In the genomic region with DNA sequence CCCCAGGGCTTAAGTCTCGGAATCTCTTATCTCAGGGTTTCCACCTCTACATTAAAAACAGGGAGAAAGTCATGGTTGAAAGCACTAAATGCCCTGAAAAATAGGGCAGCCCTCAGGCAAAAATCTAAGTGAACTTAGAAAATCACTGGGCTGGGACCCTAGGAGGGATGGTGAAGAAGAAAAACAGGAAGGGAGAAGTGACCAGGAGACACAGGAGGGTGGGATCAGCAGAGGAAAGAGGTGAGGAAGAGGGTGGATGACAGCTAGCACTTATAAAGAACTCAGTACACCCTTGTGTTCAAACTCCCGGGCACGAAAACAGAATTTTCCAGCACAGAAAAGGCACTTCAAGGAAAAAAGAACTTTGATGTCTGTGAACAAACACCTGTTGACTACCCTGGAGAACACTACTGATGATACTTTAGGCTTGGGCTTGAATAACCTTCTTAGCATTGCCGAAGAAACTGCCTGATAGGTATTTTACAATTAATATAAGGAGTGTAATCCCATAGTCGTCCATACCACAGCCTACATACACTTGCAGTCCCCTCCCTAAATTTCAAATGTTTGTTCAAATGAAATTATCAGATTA, we compare ENCODE assay signal across 10 cellular contexts. TPM values are rescaled to one million over a fixed set of nuclear protein-coding genes. Genes with fewer than 3 reads are reported as not detected.
DNase-seq lines count a peak whose midpoint lies in the region; ATAC-seq and TF ChIP-seq lines count a peak whose summit lies in the region.
"Had no signal": no experiment of that assay in that cellular context is flagged by ENCODE, and none has a peak within 500 bp of the region (broad histone marks: within the 10 kb centered on the region; RNA-seq: fewer than 3 reads in every experiment).

No MANE protein-coding gene starts in this region.

- H3K9me3 Mint-ChIP-seq in nephron progenitor cell: peaks cover 53% of the 10 kb centered on the region

- H3K27ac ChIP-seq in dorsolateral prefrontal cortex: peak overlapping the region in 27 of 59 donors; percentile 4 to 90 (median 33)
- no peak overlapping the region for H3K27ac ChIP-seq in uterus

- H3K4me1 ChIP-seq in uterus: no peaks in the 10 kb centered on the region

- H3K27me3 Mint-ChIP-seq in nephron progenitor cell (ENCODE audit: low read depth, poor library complexity): no peaks in the 10 kb centered on the region

- intact Hi-C loops in dorsolateral prefrontal cortex (cut with DNase I): no loop called here
- intact Hi-C loops in uterus (cut with DNase I; ENCODE audit: low total_unique reads): no loop called here

- H3K27me3 ChIP-seq in GM06990 (replicated peaks; ENCODE audit: control insufficient read depth, insufficient read depth, low read length) (no peaks in the 10 kb centered on the region), dorsolateral prefrontal cortex (no peaks in the 10 kb centered on the region), uterus (no peaks in the 10 kb centered on the region)

- H3K4me3 ChIP-seq in GM06990 (replicated peaks; ENCODE audit: low read depth, low read length): peak overlapping the region; percentile 98
- H3K4me3 ChIP-seq in NB4 (ENCODE audit: low read depth, low read length): peak overlapping the region; percentile 95
- peak overlapping the region in 58 of 59 donors; percentile 17 to 98 (median 89) for H3K4me3 ChIP-seq in dorsolateral prefrontal cortex
- no peak overlapping the region for H3K4me3 ChIP-seq in uterus

- H3K4me1 Mint-ChIP-seq in nephron progenitor cell: peaks cover 29% of the 10 kb centered on the region

- H3K36me3 ChIP-seq in GM06990 (ENCODE audit: control insufficient read depth, insufficient read depth, low read length) (peaks cover 2% of the 10 kb centered on the region; the same call in 1 of the 2 replicates), uterus (no peaks in the 10 kb centered on the region)

- TF ChIP-seq CTCF in GM06990 (IDR thresholded peaks at IDR 0.05; ENCODE audit: insufficient read depth, low read length, poor library complexity, severe bottlenecking): no peak
- no peak for TF ChIP-seq CTCF in NB4 (IDR thresholded peaks at IDR 0.05; ENCODE audit: low read depth, low read length)
- TF ChIP-seq CTCF in dorsolateral prefrontal cortex (IDR thresholded peaks at IDR 0.05 in 54 of 56, conservative IDR thresholded peaks at IDR 0.05 in 2 of 56; ENCODE audit: low read depth in 1 of 56, partially characterized antibody in 56 of 56): no peak
- no peak for TF ChIP-seq CTCF in nephron progenitor cell (IDR thresholded peaks at IDR 0.05)
- TF ChIP-seq CTCF in uterus (IDR thresholded peaks at IDR 0.05): no peak

- peak overlapping the region; percentile 86 for H3K4me3 Mint-ChIP-seq in nephron progenitor cell

- peaks cover 53% of the 10 kb centered on the region for H3K36me3 Mint-ChIP-seq in nephron progenitor cell (ENCODE audit: low read depth)

- no peak for ATAC-seq in HG02885 (IDR thresholded peaks at IDR 0.05; ENCODE audit: poor library complexity, unreplicated experiment)

- peak overlapping the region; percentile 85 for H3K27ac Mint-ChIP-seq in nephron progenitor cell

- DNase-seq in GM06990 (ENCODE audit: extremely low read depth, insufficient read length): no peak
- DNase-seq in NB4 (ENCODE audit: low read depth): no peak
- no peak for DNase-seq in dorsolateral prefrontal cortex
- no peak for DNase-seq in nephron progenitor cell
- no peak for DNase-seq in NCI-H774 (lab: John Stamatoyannopoulos, UW)
- no peak for DNase-seq in hypothalamus (lab: John Stamatoyannopoulos, UW)
- DNase-seq in uterus: no peak
- DNase-seq: islet precursor cell had no signal

- TF ChIP-seq POLR2A in NB4 (IDR thresholded peaks at IDR 0.05; ENCODE audit: extremely low read depth, insufficient read length) (no peak), uterus (IDR thresholded peaks at IDR 0.05) (no peak)

- H3K9me3 ChIP-seq in uterus: no peaks in the 10 kb centered on the region

RNA-seq across cellular contexts. Expression of a gene that starts 2.0 kb away (rescaled TPM):
- 10 to 100 TPM in 118 of 120 experiments, 1 to 10 TPM in 2; 8.5 to 41.5 (median 19.6) TPM for total RNA-seq in dorsolateral prefrontal cortex
- total RNA-seq in uterus: 10 to 100 TPM in 2 of 4 donors, 1 to 10 TPM in 2; 4.9 to 34.6 (median 9.1) TPM

RNA-seq across cellular contexts. Expression of a gene that starts 2.0 kb away (rescaled TPM):
- total RNA-seq in dorsolateral prefrontal cortex: 10 to 100 TPM; 10.6 to 48.1 (median 29.5) TPM
- total RNA-seq in uterus: 10 to 100 TPM in 1 of 4 donors, 1 to 10 TPM in 2, under 1 TPM in 1; 0.26 to 34.9 (median 4.8) TPM

RNA-seq across cellular contexts. Expression of a gene that starts 13.9 kb away (rescaled TPM):
- 1 to 10 TPM in 24 of 120 experiments, under 1 TPM in 60, not detected in 36; 0.08 to 2.5 (median 0.59) TPM for total RNA-seq in dorsolateral prefrontal cortex
- under 1 TPM in 1 of 4 donors, not detected in 3; 0.21 TPM for total RNA-seq in uterus
- total RNA-seq: SK-MEL-5 had no signal

Comparison
In these comparisons a context has a peak if more than half of its experiments do, and no peak if none do; other contexts are left out.
1. H3K4me3 ChIP-seq: peak in GM06990 (single experiment), NB4 (single experiment) and dorsolateral prefrontal cortex (58 of 59); none in uterus (0 of 2).